In the genomic region with DNA sequence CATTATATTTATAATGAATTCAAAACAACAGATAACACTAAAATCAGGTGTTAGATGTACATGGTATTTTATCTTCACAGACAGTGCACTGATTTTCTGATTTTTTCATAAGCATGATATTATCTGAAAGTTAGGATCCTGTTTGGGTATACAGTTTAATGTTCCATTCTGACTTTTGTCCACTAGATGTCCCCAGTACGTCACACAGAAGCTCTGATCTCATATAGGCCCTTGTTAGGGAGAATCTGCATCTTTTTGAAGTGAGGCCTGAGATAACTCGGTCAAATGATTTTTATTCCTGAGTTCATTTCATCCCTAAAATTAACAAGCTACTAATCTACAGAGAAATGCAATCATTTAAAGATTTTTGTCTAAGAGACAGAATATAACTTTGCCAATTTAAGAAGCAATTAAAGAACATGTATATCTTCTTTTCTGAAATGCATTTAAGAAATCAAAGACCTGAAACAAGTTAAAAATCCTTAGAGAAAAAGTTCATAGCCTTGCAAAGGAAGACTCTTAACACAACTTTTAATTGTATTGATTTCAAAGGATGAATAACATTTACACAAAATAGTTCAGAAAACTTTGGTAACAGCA, we compare ENCODE assay signal across 1 cellular context.
TF ChIP-seq lines count a peak whose summit lies in the region.

No MANE protein-coding gene starts in this region.

TF ChIP-seq in GM12878, 131 proteins besides CTCF, POLR2A, EP300 and RAD21 (continued from another document):
- TF ChIP-seq, protein P1, sequence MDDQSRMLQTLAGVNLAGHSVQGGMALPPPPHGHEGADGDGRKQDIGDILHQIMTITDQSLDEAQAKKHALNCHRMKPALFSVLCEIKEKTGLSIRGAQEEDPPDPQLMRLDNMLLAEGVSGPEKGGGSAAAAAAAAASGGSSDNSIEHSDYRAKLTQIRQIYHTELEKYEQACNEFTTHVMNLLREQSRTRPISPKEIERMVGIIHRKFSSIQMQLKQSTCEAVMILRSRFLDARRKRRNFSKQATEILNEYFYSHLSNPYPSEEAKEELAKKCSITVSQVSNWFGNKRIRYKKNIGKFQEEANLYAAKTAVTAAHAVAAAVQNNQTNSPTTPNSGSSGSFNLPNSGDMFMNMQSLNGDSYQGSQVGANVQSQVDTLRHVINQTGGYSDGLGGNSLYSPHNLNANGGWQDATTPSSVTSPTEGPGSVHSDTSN (IDR thresholded peaks at IDR 0.05; ENCODE audit: insufficient replicate concordance, low read depth, low read length): no peak
- TF ChIP-seq KDM1A (IDR thresholded peaks at IDR 0.05; ENCODE audit: borderline replicate concordance): no peak
- no peak for TF ChIP-seq RBBP5 (conservative IDR thresholded peaks at IDR 0.05)
- TF ChIP-seq CBX5 (IDR thresholded peaks at IDR 0.05; ENCODE audit: low read depth): no peak
- TF ChIP-seq, protein P2, sequence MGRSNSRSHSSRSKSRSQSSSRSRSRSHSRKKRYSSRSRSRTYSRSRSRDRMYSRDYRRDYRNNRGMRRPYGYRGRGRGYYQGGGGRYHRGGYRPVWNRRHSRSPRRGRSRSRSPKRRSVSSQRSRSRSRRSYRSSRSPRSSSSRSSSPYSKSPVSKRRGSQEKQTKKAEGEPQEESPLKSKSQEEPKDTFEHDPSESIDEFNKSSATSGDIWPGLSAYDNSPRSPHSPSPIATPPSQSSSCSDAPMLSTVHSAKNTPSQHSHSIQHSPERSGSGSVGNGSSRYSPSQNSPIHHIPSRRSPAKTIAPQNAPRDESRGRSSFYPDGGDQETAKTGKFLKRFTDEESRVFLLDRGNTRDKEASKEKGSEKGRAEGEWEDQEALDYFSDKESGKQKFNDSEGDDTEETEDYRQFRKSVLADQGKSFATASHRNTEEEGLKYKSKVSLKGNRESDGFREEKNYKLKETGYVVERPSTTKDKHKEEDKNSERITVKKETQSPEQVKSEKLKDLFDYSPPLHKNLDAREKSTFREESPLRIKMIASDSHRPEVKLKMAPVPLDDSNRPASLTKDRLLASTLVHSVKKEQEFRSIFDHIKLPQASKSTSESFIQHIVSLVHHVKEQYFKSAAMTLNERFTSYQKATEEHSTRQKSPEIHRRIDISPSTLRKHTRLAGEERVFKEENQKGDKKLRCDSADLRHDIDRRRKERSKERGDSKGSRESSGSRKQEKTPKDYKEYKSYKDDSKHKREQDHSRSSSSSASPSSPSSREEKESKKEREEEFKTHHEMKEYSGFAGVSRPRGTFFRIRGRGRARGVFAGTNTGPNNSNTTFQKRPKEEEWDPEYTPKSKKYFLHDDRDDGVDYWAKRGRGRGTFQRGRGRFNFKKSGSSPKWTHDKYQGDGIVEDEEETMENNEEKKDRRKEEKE (IDR thresholded peaks at IDR 0.05): no peak
- no peak for TF ChIP-seq CHD4 (IDR thresholded peaks at IDR 0.05)
- no peak for TF ChIP-seq RB1 (IDR thresholded peaks at IDR 0.05; ENCODE audit: borderline replicate concordance)
- TF ChIP-seq YY1 (IDR thresholded peaks at IDR 0.05; ENCODE audit: low read depth, low read length): no peak
- TF ChIP-seq, protein P3, sequence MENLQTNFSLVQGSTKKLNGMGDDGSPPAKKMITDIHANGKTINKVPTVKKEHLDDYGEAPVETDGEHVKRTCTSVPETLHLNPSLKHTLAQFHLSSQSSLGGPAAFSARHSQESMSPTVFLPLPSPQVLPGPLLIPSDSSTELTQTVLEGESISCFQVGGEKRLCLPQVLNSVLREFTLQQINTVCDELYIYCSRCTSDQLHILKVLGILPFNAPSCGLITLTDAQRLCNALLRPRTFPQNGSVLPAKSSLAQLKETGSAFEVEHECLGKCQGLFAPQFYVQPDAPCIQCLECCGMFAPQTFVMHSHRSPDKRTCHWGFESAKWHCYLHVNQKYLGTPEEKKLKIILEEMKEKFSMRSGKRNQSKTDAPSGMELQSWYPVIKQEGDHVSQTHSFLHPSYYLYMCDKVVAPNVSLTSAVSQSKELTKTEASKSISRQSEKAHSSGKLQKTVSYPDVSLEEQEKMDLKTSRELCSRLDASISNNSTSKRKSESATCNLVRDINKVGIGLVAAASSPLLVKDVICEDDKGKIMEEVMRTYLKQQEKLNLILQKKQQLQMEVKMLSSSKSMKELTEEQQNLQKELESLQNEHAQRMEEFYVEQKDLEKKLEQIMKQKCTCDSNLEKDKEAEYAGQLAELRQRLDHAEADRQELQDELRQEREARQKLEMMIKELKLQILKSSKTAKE (IDR thresholded peaks at IDR 0.05; ENCODE audit: low read depth, poor library complexity, severe bottlenecking): peak; percentile 39
- no peak for TF ChIP-seq KLF5 (IDR thresholded peaks at IDR 0.05; ENCODE audit: partially characterized antibody)
- TF ChIP-seq ZNF384 (IDR thresholded peaks at IDR 0.05; ENCODE audit: borderline replicate concordance, low read depth, low read length): no peak
- TF ChIP-seq SREBF1 (IDR thresholded peaks at IDR 0.05; ENCODE audit: low read length): no peak
- TF ChIP-seq, protein P4, sequence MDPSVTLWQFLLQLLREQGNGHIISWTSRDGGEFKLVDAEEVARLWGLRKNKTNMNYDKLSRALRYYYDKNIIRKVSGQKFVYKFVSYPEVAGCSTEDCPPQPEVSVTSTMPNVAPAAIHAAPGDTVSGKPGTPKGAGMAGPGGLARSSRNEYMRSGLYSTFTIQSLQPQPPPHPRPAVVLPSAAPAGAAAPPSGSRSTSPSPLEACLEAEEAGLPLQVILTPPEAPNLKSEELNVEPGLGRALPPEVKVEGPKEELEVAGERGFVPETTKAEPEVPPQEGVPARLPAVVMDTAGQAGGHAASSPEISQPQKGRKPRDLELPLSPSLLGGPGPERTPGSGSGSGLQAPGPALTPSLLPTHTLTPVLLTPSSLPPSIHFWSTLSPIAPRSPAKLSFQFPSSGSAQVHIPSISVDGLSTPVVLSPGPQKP (IDR thresholded peaks at IDR 0.05; ENCODE audit: low read depth, low read length): no peak
